1 cellular context compared by ENCODE assay signal in genomic region chr11:66266378-66267038, GRCh38.
TF ChIP-seq lines count a peak whose summit lies in the region.

No MANE protein-coding gene starts in this region.

TF ChIP-seq in HepG2, 621 proteins besides CTCF, POLR2A, EP300 and RAD21:
- TF ChIP-seq RXRA (CRISPR knock-in tag; IDR thresholded peaks at IDR 0.05) (0 out of 2 replicates have a peak, but pooled peaks have one; percentile 3), NCOR1 (IDR thresholded peaks at IDR 0.05; ENCODE audit: borderline replicate concordance, low read length) (no peak), ZNF605 (CRISPR knock-in tag; IDR thresholded peaks at IDR 0.05) (0 out of 2 replicates have a peak, but pooled peaks have one; percentile 8)
